9 cellular contexts compared by ENCODE assay signal in the genomic region with DNA sequence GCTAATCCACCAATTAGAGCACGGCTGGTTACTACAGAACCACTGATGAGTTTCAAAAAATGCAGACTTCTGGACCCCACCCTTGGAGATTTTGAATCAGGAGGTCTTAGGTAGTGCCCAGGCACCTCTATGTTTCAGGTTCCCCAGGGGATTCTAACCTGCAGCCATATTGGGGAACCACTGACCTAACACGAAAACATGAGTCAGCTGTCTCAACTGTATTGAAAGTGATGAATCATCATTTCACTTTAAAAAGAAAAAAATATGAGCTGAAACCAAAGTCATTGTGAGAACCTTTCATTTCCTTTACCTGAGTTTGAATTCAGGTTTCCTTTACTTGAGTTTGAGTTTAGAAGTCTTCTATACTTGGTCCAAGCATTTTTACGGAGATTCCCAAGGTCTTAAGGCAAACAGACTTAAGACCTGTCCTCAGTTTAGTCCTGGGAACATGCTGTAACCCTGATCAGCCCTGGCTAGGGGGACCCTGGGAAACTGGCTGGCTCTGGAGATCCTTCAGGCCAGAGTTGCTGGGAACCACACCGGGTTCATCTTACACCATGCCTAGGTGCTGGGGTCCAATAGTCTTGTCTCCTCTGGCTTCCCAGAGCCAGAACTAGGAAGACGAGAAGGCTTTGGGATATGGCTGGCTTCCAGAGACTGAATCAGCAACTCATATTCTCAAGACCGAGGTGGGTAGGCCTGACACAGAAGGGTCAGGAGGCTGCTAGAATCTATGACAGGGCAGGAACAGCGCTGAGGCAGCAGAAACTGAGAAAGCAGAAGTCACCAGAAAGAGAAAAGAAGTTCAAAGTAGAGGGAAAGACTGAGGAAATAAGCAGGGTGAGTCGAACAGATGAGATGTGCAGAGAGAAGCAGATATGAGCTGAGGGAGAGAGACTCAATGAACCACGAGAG. TPM values are rescaled to one million over a fixed set of nuclear protein-coding genes. Genes with fewer than 3 reads are reported as not detected.
DNase-seq lines count a peak whose midpoint lies in the region; ATAC-seq and TF ChIP-seq lines count a peak whose summit lies in the region.
"Had no signal": no experiment of that assay in that cellular context is flagged by ENCODE, and none has a peak within 500 bp of the region (broad histone marks: within the 10 kb centered on the region; RNA-seq: fewer than 3 reads in every experiment).

No MANE protein-coding gene starts in this region.

- peaks cover 14% of the 10 kb centered on the region for H3K4me1 Mint-ChIP-seq in MCF 10A (ENCODE audit: insufficient read depth, unreplicated experiment)

- peak; percentile 88 for ATAC-seq in HG02885 (IDR thresholded peaks at IDR 0.05; ENCODE audit: poor library complexity, unreplicated experiment)
- ATAC-seq in sciatic nerve: peak; percentile 79

- H3K36me3 Mint-ChIP-seq in MCF 10A (ENCODE audit: insufficient read depth, unreplicated experiment): no peaks in the 10 kb centered on the region

- peak overlapping the region in 1 of 2 donors; percentile 52 for H3K27ac ChIP-seq in breast epithelium
- peak overlapping the region; percentile 88 for H3K27ac ChIP-seq in PC-9
- H3K27ac ChIP-seq in epithelial cell of prostate: peak overlapping the region; percentile 97

- H3K9me3 ChIP-seq in breast epithelium (no peaks in the 10 kb centered on the region), PC-9 (ENCODE audit: insufficient read depth, low read depth) (no peaks in the 10 kb centered on the region)
- H3K9me3 ChIP-seq: ascending aorta had no signal

- no peaks in the 10 kb centered on the region for H3K4me1 ChIP-seq in breast epithelium
- peaks cover 25% of the 10 kb centered on the region for H3K4me1 ChIP-seq in PC-9 (replicated peaks; ENCODE audit: insufficient read depth)
- H3K4me1 ChIP-seq: ascending aorta had no signal

- no peak for TF ChIP-seq POLR2A in breast epithelium (IDR thresholded peaks at IDR 0.05)

- H3K4me3 ChIP-seq in breast epithelium (no peak overlapping the region), PC-9 (no peak overlapping the region)
- H3K4me3 ChIP-seq: ascending aorta had no signal

- TF ChIP-seq CTCF in MCF 10A (IDR thresholded peaks at IDR 0.05; ENCODE audit: unreplicated experiment): no peak
- no peak for TF ChIP-seq CTCF in breast epithelium (IDR thresholded peaks at IDR 0.05)
- no peak for TF ChIP-seq CTCF in PC-9 (conservative IDR thresholded peaks at IDR 0.05)

- H3K27me3 ChIP-seq in breast epithelium (no peaks in the 10 kb centered on the region), PC-9 (ENCODE audit: insufficient read depth, low read depth) (no peaks in the 10 kb centered on the region)
- H3K27me3 ChIP-seq: ascending aorta had no signal

- no peaks in the 10 kb centered on the region for H3K9me3 Mint-ChIP-seq in MCF 10A (ENCODE audit: unreplicated experiment)

- H3K79me2 ChIP-seq in PC-9 (ENCODE audit: low read depth): no peaks in the 10 kb centered on the region

- no peaks in the 10 kb centered on the region for H4K20me1 ChIP-seq in PC-9 (ENCODE audit: insufficient read depth)

- peak overlapping the region; percentile 82 for H3K27ac Mint-ChIP-seq in MCF 10A (ENCODE audit: low read depth, unreplicated experiment)

- CTCF ChIA-PET in MCF 10A (lab: Yijun Ruan, JAX) (interaction anchor here (0.6 kb wide), 1 partner anchor 9 kb away, joined by 3 read pairs; no protein-coding TSS in a partner anchor), PC-9 (lab: Charles Lee) (interaction anchor here (0.6 kb wide), 1 partner anchor 81 kb away, joined by 3 read pairs; no protein-coding TSS in a partner anchor)

- no peaks in the 10 kb centered on the region for H3K27me3 Mint-ChIP-seq in MCF 10A (ENCODE audit: insufficient read depth, unreplicated experiment)

- intact Hi-C loops in MCF 10A (cut with micrococcal nuclease) (no loop called here), breast epithelium (cut with DNase I; ENCODE audit: low total_unique reads) (no loop called here), PC-9 (cut with micrococcal nuclease; ENCODE audit: unreplicated experiment) (no loop called here), sciatic nerve (cut with DNase I) (no loop called here)

- H3K9me2 ChIP-seq in PC-9 (ENCODE audit: insufficient read depth): no peaks in the 10 kb centered on the region

- POLR2A ChIA-PET in MCF 10A (lab: Yijun Ruan, JAX) (interaction anchor here (0.6 to 2.2 kb wide), 6 partner anchors 17 to 369 kb away, joined by 3 to 6 read pairs (median 4); a partner anchor contains a TSS), PC-9 (lab: Charles Lee; ENCODE audit: unreplicated experiment) (no interaction called here)

- no TSS peak for BruUV-seq in MCF 10A (replicated peaks; lab: Mats Ljungman, UMichigan)
- BruUV-seq in PC-9 (replicated peaks; lab: Mats Ljungman, UMichigan): no TSS peak

- no peak overlapping the region for H3K4me3 Mint-ChIP-seq in MCF 10A (ENCODE audit: unreplicated experiment)

- H3K36me3 ChIP-seq in breast epithelium: no peaks in the 10 kb centered on the region
- H3K36me3 ChIP-seq in PC-9 (ENCODE audit: low read depth): no peaks in the 10 kb centered on the region
- H3K36me3 ChIP-seq: ascending aorta had no signal

- DNase-seq in MCF 10A (ENCODE audit: unreplicated experiment): peak; percentile 88
- DNase-seq in breast epithelium (ENCODE audit: low spot score in 2 of 2): no peak
- DNase-seq in PC-9: peak in 1 of 2 experiments; percentile 35
- DNase-seq in epithelial cell of prostate (ENCODE audit: low read depth, low spot score): peak; percentile 88
- DNase-seq in sciatic nerve (ENCODE audit: low spot score): no peak
- DNase-seq in DMS153 (lab: John Stamatoyannopoulos, UW): no peak
- DNase-seq in DMS79 (lab: John Stamatoyannopoulos, UW): no peak

- peaks cover 4% of the 10 kb centered on the region; the same call in 1 of the 2 replicates for H3F3A ChIP-seq in PC-9 (ENCODE audit: insufficient read depth, low read depth)

- peak overlapping the region; percentile 68 for H2AFZ ChIP-seq in PC-9

- peak overlapping the region; percentile 33 for H3K4me2 ChIP-seq in PC-9

RNA-seq across cellular contexts. Expression of a gene that starts 16.5 kb away (rescaled TPM):
- total RNA-seq in MCF 10A (2022) (1.8 and 3.2 TPM in 2 replicates), breast epithelium (1 to 10 TPM; 1.6 to 8.0 (median 3.3) TPM), PC-9 (2021) (0.55 and 1.4 TPM in 2 replicates), sciatic nerve (3.0 TPM)

RNA-seq across cellular contexts. Expression of a gene that starts 43.5 kb away (rescaled TPM):
- total RNA-seq in MCF 10A (2022): 1.9 and 2.6 TPM in 2 replicates
- total RNA-seq in breast epithelium: 1 to 10 TPM; 1.6 to 3.1 (median 2.9) TPM
- total RNA-seq in PC-9 (2021): 2.3 and 4.4 TPM in 2 replicates
- 4.7 TPM for total RNA-seq in sciatic nerve

RNA-seq across cellular contexts. Expression of a gene that starts 56.1 kb away (rescaled TPM):
- 21.6 and 22.5 TPM in 2 replicates for total RNA-seq in MCF 10A (2022)
- 10 to 100 TPM; 15.0 to 26.2 (median 16.4) TPM for total RNA-seq in breast epithelium
- 13.5 and 22.0 TPM in 2 replicates for total RNA-seq in PC-9 (2021)
- total RNA-seq in sciatic nerve: 10.7 TPM
- total RNA-seq: ascending aorta had no signal

Comparison
In these comparisons a context has a peak if more than half of its experiments do, and no peak if none do; other contexts are left out.
1. DNase-seq: peak in MCF 10A (single experiment) and epithelial cell of prostate (single experiment); none in breast epithelium (0 of 2), sciatic nerve (single experiment), DMS153 (single experiment) and DMS79 (single experiment).